Comparison of ENCODE assay signal across 25 cellular contexts in the genomic region with DNA sequence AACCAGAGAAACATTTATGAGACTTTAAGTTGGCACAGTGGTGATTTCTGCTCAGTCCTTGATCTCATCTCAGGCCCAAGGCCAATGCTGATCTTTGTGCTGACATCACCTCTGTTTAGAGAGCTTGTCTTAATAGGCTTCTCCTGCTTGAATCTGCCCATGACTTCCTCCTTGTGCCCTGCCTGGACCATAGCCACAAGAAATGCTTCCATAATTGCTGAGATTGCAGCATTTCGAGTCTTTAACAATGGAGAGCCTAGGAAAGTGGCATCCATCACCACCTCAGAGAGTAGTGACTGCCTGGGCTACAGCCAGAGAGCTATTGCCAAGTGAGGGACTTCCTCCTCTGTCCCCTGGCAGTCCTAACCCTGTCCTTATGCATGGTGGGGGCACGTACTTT. TPM values are rescaled to one million over a fixed set of nuclear protein-coding genes. Genes with fewer than 3 reads are reported as not detected.
"Had no signal": no experiment of that assay in that cellular context is flagged by ENCODE, and none has a peak within 500 bp of the region (broad histone marks: within the 10 kb centered on the region; RNA-seq: fewer than 3 reads in every experiment).

No MANE protein-coding gene starts in this region.

- DNase-seq: activated CD4-positive, alpha-beta memory T cell treated with anti-CD3 and anti-CD28 coated beads for 36 hours; activated CD4-positive, alpha-beta T cell treated with anti-CD3 and anti-CD28 coated beads for 48 hours; activated CD8-positive, alpha-beta memory T cell treated with anti-CD3 and anti-CD28 coated beads, Interleukin-2, amount 50 U/mL, for 48 hours; activated gamma-delta T cell; activated naive CD4-positive, alpha-beta T cell treated with anti-CD3 and anti-CD28 coated beads, Interleukin-2, amount 10 ng/mL, durations not matched to agents 7 days and 5 days; activated naive CD8-positive, alpha-beta T cell treated with anti-CD3 and anti-CD28 coated beads, Interleukin-2, amount 10 ng/mL, durations not matched to agents 7 days and 5 days; activated T-cell treated with anti-CD3 and anti-CD28 coated beads, Interleukin-2, amount 50 U/mL, for 24 hours; dorsolateral prefrontal cortex; effector memory CD4-positive, alpha-beta T cell; hypothalamus; immature natural killer cell; kidney glomerular epithelial cell; stimulated activated CD4-positive, alpha-beta T cell treated with anti-CD3 and anti-CD28 coated beads, Interleukin-2, amount 100 ng/mL, for 24 hours; stimulated activated naive CD4-positive, alpha-beta T cell treated with Interleukin-2 at 50 U/mL for 16 hours; testis; transverse colon; WERI-Rb-1 had no signal

- ATAC-seq: activated CD4-positive, CD25-positive, alpha-beta regulatory T cell treated with anti-CD3 and anti-CD28 coated beads, Interleukin-2, amount 50 U/mL, for 24 hours; gastroesophageal sphincter; left lobe of liver had no signal

- H3K36me3 ChIP-seq: ascending aorta, cardiac muscle cell, gastroesophageal sphincter, transverse colon, WERI-Rb-1 had no signal

- H3K9me3 ChIP-seq: ascending aorta, gastroesophageal sphincter, testis, transverse colon had no signal

- H3K4me3 ChIP-seq: ascending aorta, cardiac muscle cell, coronary artery, dorsolateral prefrontal cortex, gastroesophageal sphincter, lung, smooth muscle cell, testis, transverse colon had no signal

- H3K27ac ChIP-seq: ascending aorta, cardiac muscle cell, coronary artery, dorsolateral prefrontal cortex, gastroesophageal sphincter, testis, transverse colon, WERI-Rb-1 had no signal

- H3K27me3 ChIP-seq: ascending aorta, dorsolateral prefrontal cortex, gastroesophageal sphincter, testis, transverse colon had no signal

- H3K4me1 ChIP-seq: ascending aorta, gastroesophageal sphincter, testis, transverse colon had no signal

RNA-seq across cellular contexts. Expression of a gene that starts 25.1 kb away (rescaled TPM):
- total RNA-seq: activated CD4-positive, alpha-beta memory T cell treated with anti-CD3 and anti-CD28 coated beads for 36 hours had no signal
- polyA plus RNA-seq: immature natural killer cell had no signal
